In the genomic region with DNA sequence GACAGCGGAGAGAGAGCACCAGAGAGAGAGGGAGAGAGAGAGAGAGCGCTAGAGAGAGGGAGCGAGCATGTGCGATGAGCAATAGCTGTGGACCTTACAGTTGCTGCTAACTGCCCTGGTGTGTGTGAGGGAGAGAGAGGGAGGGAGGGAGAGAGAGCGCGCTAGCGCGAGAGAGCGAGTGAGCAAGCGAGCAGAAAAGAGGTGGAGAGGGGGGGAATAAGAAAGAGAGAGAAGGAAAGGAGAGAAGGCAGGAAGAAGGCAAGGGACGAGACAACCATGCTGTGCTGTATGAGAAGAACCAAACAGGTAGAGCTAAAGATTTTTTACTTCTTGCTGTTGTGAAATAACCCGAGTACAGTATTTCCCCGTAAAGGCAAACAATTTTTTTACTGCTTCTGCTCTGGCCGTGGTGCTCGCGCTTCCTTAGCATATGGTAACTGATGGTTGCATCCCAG, we compare ENCODE assay signal across 8 cellular contexts. TPM values are rescaled to one million over a fixed set of nuclear protein-coding genes. Genes with fewer than 3 reads are reported as not detected.
A peak's percentile ranks its signal among the peaks of the same experiment; 100 is the strongest.
DNase-seq lines count a peak whose midpoint lies in the region; ATAC-seq and FAIRE-seq lines count a peak whose summit lies in the region.

Gene GAP43 (plus strand): TSS at position 97 of the 455 bp plus-strand sequence. CDS start 180 bp downstream, at position 277.

- DNase-seq in DMS53 (lab: John Stamatoyannopoulos, UW) (peak; percentile 81), NCI-H2107 (lab: John Stamatoyannopoulos, UW) (peak; percentile 3), brain pericyte (ENCODE audit: low read depth, low spot score) (peak; percentile 29), iPS-NIHi7 (ENCODE audit: extremely low spot score) (peak; percentile 66), small intestine (peak; percentile 4)

- H3K9me3 ChIP-seq in small intestine (ENCODE audit: control insufficient read depth, low read depth), result no peaks in the 10 kb centered on the region

- whole genome bisulfite sequencing in small intestine, 3 donors, result 2 to 9% (median 5%) methylated on average over 16 of the region's 16 CpGs

- no peaks in the 10 kb centered on the region for H3K4me1 ChIP-seq in small intestine (ENCODE audit: control insufficient read depth in 2 of 2, insufficient read depth in 1 of 2, low read depth in 1 of 2, low read length in 1 of 2)

- no peak within 1 kb of the TSS for H3K27ac ChIP-seq in small intestine (ENCODE audit: low read depth in 1 of 2, low read length in 1 of 2)

- H3K36me3 ChIP-seq in small intestine (ENCODE audit: control insufficient read depth in 2 of 2, insufficient read depth in 2 of 2, low read length in 2 of 2), result no peaks in the 10 kb centered on the region

- peaks cover 0 to 12% of the 10 kb centered on the region in 2 donors for H3K27me3 ChIP-seq in small intestine (ENCODE audit: control insufficient read depth in 2 of 2, insufficient read depth in 2 of 2, low read length in 2 of 2)

- no peak within 1 kb of the TSS for H3K4me3 ChIP-seq in small intestine (ENCODE audit: low read depth in 1 of 2, low read length in 2 of 2)

- ATAC-seq in HG03521 (IDR thresholded peaks at IDR 0.05; ENCODE audit: unreplicated experiment), result no peak
- ATAC-seq in GM21737 (IDR thresholded peaks at IDR 0.05; ENCODE audit: unreplicated experiment), result no peak
- no peak for ATAC-seq in GM21786 (IDR thresholded peaks at IDR 0.05; ENCODE audit: unreplicated experiment)

- FAIRE-seq in small intestine (lab: Jason Lieb, UNC), result no peak

RNA-seq across cellular contexts. Expression of gene GAP43, which starts in this region (rescaled TPM):
- 10 to 100 TPM in 1 of 3 donors, under 1 TPM in 1, not detected in 1; 0.54 to 22.3 TPM for polyA plus RNA-seq in small intestine

Comparison
In these comparisons a context has a peak if more than half of its experiments do, and no peak if none do; other contexts are left out.
1. DNase-seq: peak in every context shown above with its lines; median percentile 81 in DMS53; 66 in iPS-NIHi7; 29 in brain pericyte; 4 in small intestine; 3 in NCI-H2107.